Comparison of ENCODE assay signal across 11 cellular contexts in genomic region chr6:165660881-165661415, GRCh38. TPM values are rescaled to one million over a fixed set of nuclear protein-coding genes. Genes with fewer than 3 reads are reported as not detected.
DNase-seq lines count a peak whose midpoint lies in the region; ATAC-seq and TF ChIP-seq lines count a peak whose summit lies in the region.
"Had no signal": no experiment of that assay in that cellular context is flagged by ENCODE, and none has a peak within 500 bp of the region (broad histone marks: within the 10 kb centered on the region; RNA-seq: fewer than 3 reads in every experiment).

No MANE protein-coding gene starts in this region.

- intact Hi-C loops in gastrocnemius medialis (cut with DNase I; ENCODE audit: low total_unique reads) = loop anchor here (5.0 kb wide), 1 partner anchor 219 kb away; no protein-coding TSS in a partner anchor

- ATAC-seq in gastrocnemius medialis = no peak
- no peak for ATAC-seq in HG02973 (IDR thresholded peaks at IDR 0.05; ENCODE audit: unreplicated experiment)

- in situ Hi-C loops in gastrocnemius medialis (cut with MboI; ENCODE audit: low sequenced_read_pairs in 4 of 4) = no loop called here

- H3K27ac ChIP-seq in iPS-18a (ENCODE audit: low read length) (no peak overlapping the region), gastrocnemius medialis (peak overlapping the region in 1 of 4 donors; percentile 62)

- H3K36me3 ChIP-seq in ES-I3 (ENCODE audit: insufficient read depth, low read length) = no peaks in the 10 kb centered on the region
- H3K36me3 ChIP-seq in iPS-18a (ENCODE audit: control insufficient read depth, low read depth, low read length) = no peaks in the 10 kb centered on the region
- no peaks in the 10 kb centered on the region for H3K36me3 ChIP-seq in gastrocnemius medialis

- H3K4me3 ChIP-seq in WI38 (ENCODE audit: low read depth, low read length) (peak overlapping the region; percentile 49), iPS-18a (ENCODE audit: low read length) (peak overlapping the region; percentile 60), gastrocnemius medialis (peak overlapping the region; percentile 59 to 67 (median 62))

- peaks cover 13% of the 10 kb centered on the region for H3K4me1 ChIP-seq in ES-I3 (ENCODE audit: insufficient read depth, low read length)
- H3K4me1 ChIP-seq in iPS-18a (ENCODE audit: control insufficient read depth, low read depth, low read length) = peaks cover 21% of the 10 kb centered on the region
- peaks cover 17 to 31% of the 10 kb centered on the region in 2 donors for H3K4me1 ChIP-seq in gastrocnemius medialis

- H3K9ac ChIP-seq in ES-I3 (ENCODE audit: low read depth, low read length) = peak overlapping the region; percentile 62
- peak overlapping the region; percentile 65 for H3K9ac ChIP-seq in iPS-18a (ENCODE audit: low read length)

- DNase-seq in gastrocnemius medialis (no peak), SIG-M5 (lab: John Stamatoyannopoulos, UW) (no peak), cortex of kidney (lab: John Stamatoyannopoulos, UW) (no peak)
- no peak for DNase-seq in central memory CD4-positive, alpha-beta T cell
- DNase-seq: activated naive CD4-positive, alpha-beta T cell treated with anti-CD3 and anti-CD28 coated beads, Interleukin-2, amount 10 ng/mL, durations not matched to agents 7 days and 5 days; NCI-H226; stimulated activated CD4-positive, alpha-beta T cell treated with anti-CD3 and anti-CD28 coated beads, Interleukin-2, amount 100 ng/mL, for 24 hours had no signal

- no peak for TF ChIP-seq POLR2A in gastrocnemius medialis (IDR thresholded peaks at IDR 0.05)

- TF ChIP-seq CTCF in WI38 (IDR thresholded peaks at IDR 0.05; ENCODE audit: low read depth, low read length) (no peak), gastrocnemius medialis (IDR thresholded peaks at IDR 0.05 in 4 of 5, conservative IDR thresholded peaks at IDR 0.05 in 1 of 5) (no peak)

- H3K9me3 ChIP-seq in ES-I3 (ENCODE audit: control insufficient read depth, insufficient read depth, low read length) (no peaks in the 10 kb centered on the region), iPS-18a (ENCODE audit: control insufficient read depth, low read depth, low read length) (no peaks in the 10 kb centered on the region), gastrocnemius medialis (no peaks in the 10 kb centered on the region)

- H3K27me3 ChIP-seq in iPS-18a (ENCODE audit: control insufficient read depth, insufficient read depth, low read length) = peaks cover 93% of the 10 kb centered on the region
- H3K27me3 ChIP-seq in gastrocnemius medialis = peaks cover 33 to 48% (median 43%) of the 10 kb centered on the region in 3 donors

RNA-seq across cellular contexts. Expression of gene PDE10A, which starts 2.1 kb away (rescaled TPM):
- total RNA-seq in gastrocnemius medialis = 1 to 10 TPM in 3 of 4 donors, under 1 TPM in 1; 0.24 to 1.5 (median 1.2) TPM
